In genomic region chr6:11392778-11393507, GRCh38 we compare ENCODE assay signal across 12 cellular contexts.
DNase-seq lines count a peak whose midpoint lies in the region; ATAC-seq, FAIRE-seq and TF ChIP-seq lines count a peak whose summit lies in the region.
"Had no signal": no experiment of that assay in that cellular context is flagged by ENCODE, and none has a peak within 500 bp of the region (broad histone marks: within the 10 kb centered on the region; RNA-seq: fewer than 3 reads in every experiment).

No MANE protein-coding gene starts in this region.

- H3K27ac ChIP-seq in PC-9 (peak overlapping the region; percentile 89), small intestine (ENCODE audit: low read depth in 1 of 2, low read length in 1 of 2) (peak overlapping the region in 1 of 2 donors; percentile 32)
- H3K27ac ChIP-seq: KMS-11 had no signal

- no TSS peak for BruUV-seq in PC-9 (replicated peaks; lab: Mats Ljungman, UMichigan)
- no TSS peak for BruUV-seq in Calu3 (replicated peaks; lab: Mats Ljungman, UMichigan)

- CTCF ChIA-PET in PC-9 (lab: Charles Lee) (interaction anchor here (0.6 to 2.1 kb wide), 2 partner anchors 8 to 103 kb away, joined by 5 to 8 read pairs; no protein-coding TSS in a partner anchor), Calu3 (lab: Charles Lee) (no interaction called here)

- H3K27me3 ChIP-seq in PC-9 (ENCODE audit: insufficient read depth, low read depth) (no peaks in the 10 kb centered on the region), small intestine (ENCODE audit: control insufficient read depth in 2 of 2, insufficient read depth in 2 of 2, low read length in 2 of 2) (no peaks in the 10 kb centered on the region)

- WGBS in small intestine, 3 donors = 21 to 48% (median 34%) methylated on average over 11 of the region's 11 CpGs

- no peaks in the 10 kb centered on the region for H3K36me3 ChIP-seq in PC-9 (ENCODE audit: low read depth)
- H3K36me3 ChIP-seq in small intestine (ENCODE audit: control insufficient read depth in 2 of 2, insufficient read depth in 2 of 2, low read length in 2 of 2) = no peaks in the 10 kb centered on the region

- no peaks in the 10 kb centered on the region for H3K9me3 ChIP-seq in PC-9 (ENCODE audit: insufficient read depth, low read depth)
- no peaks in the 10 kb centered on the region for H3K9me3 ChIP-seq in small intestine (ENCODE audit: control insufficient read depth, low read depth)

- peak; percentile 57 for ATAC-seq in left ventricle myocardium superior
- no peak for ATAC-seq in naive thymus-derived CD8-positive, alpha-beta T cell
- ATAC-seq in activated T-cell treated with anti-CD3 and anti-CD28 coated beads, Interleukin-2, amount 50 U/mL, for 72 hours (replicated peaks in 1 of 2) = no peak
- ATAC-seq: esophagus mucosa, T-helper 17 cell had no signal

- no peak for FAIRE-seq in small intestine (lab: Jason Lieb, UNC)
- FAIRE-seq: H1 had no signal

- TF ChIP-seq CTCF in PC-9 (conservative IDR thresholded peaks at IDR 0.05) (no peak), Calu3 (IDR thresholded peaks at IDR 0.05; ENCODE audit: unreplicated experiment) (no peak)

- H3K27ac Mint-ChIP-seq in naive thymus-derived CD8-positive, alpha-beta T cell = no peak overlapping the region
- H3K27ac Mint-ChIP-seq in Calu3 (ENCODE audit: unreplicated experiment) = no peak overlapping the region
- no peak overlapping the region for H3K27ac Mint-ChIP-seq in activated T-cell treated with anti-CD3 and anti-CD28 coated beads, Interleukin-2, amount 50 U/mL, for 72 hours
- H3K27ac Mint-ChIP-seq: natural killer cell, T-helper 17 cell had no signal

- POLR2A ChIA-PET in PC-9 (lab: Charles Lee; ENCODE audit: unreplicated experiment) = interaction anchor here (0.6 to 1.2 kb wide), 3 partner anchors 12 to 160 kb away, joined by 4 to 17 read pairs (median 9); partner anchors contain the start of gene NEDD9
- POLR2A ChIA-PET in naive thymus-derived CD8-positive, alpha-beta T cell (lab: Charles Lee) = no interaction called here

- DNase-seq in HuH-7 (ENCODE audit: low spot score) = peak; percentile 57
- DNase-seq in PC-9 = peak; percentile 75 to 77
- DNase-seq in left ventricle myocardium superior = peak; percentile 49
- peak; percentile 84 for DNase-seq in small intestine
- no peak for DNase-seq in naive thymus-derived CD8-positive, alpha-beta T cell
- DNase-seq in Calu3 = no peak
- no peak for DNase-seq in activated T-cell treated with anti-CD3 and anti-CD28 coated beads, Interleukin-2, amount 50 U/mL, for 72 hours
- DNase-seq: natural killer cell, T-helper 17 cell had no signal

- H3K9me3 Mint-ChIP-seq in naive thymus-derived CD8-positive, alpha-beta T cell = peaks cover 0 to 8% (median 0%) of the 10 kb centered on the region in 9 donors
- peaks cover 8% of the 10 kb centered on the region for H3K9me3 Mint-ChIP-seq in Calu3 (ENCODE audit: low read depth, unreplicated experiment)
- H3K9me3 Mint-ChIP-seq in activated T-cell treated with anti-CD3 and anti-CD28 coated beads, Interleukin-2, amount 50 U/mL, for 72 hours = peaks cover 5 to 7% of the 10 kb centered on the region in 2 donors
- H3K9me3 Mint-ChIP-seq: natural killer cell had no signal

- H3K36me3 Mint-ChIP-seq in naive thymus-derived CD8-positive, alpha-beta T cell = peaks cover 0 to 5% (median 0%) of the 10 kb centered on the region in 3 donors
- no peaks in the 10 kb centered on the region for H3K36me3 Mint-ChIP-seq in Calu3 (ENCODE audit: insufficient read depth, unreplicated experiment)
- peaks cover 0 to 2% of the 10 kb centered on the region in 2 donors for H3K36me3 Mint-ChIP-seq in activated T-cell treated with anti-CD3 and anti-CD28 coated beads, Interleukin-2, amount 50 U/mL, for 72 hours (ENCODE audit: insufficient read depth in 2 of 2)
- H3K36me3 Mint-ChIP-seq: natural killer cell had no signal

- peaks cover 2 to 20% (median 8%) of the 10 kb centered on the region in 5 donors for H3K27me3 Mint-ChIP-seq in naive thymus-derived CD8-positive, alpha-beta T cell
- no peaks in the 10 kb centered on the region for H3K27me3 Mint-ChIP-seq in Calu3 (ENCODE audit: unreplicated experiment)
- H3K27me3 Mint-ChIP-seq in activated T-cell treated with anti-CD3 and anti-CD28 coated beads, Interleukin-2, amount 50 U/mL, for 72 hours (ENCODE audit: low read depth) = peaks cover 4% of the 10 kb centered on the region
- H3K27me3 Mint-ChIP-seq: T-helper 17 cell had no signal

- H3K4me1 Mint-ChIP-seq in naive thymus-derived CD8-positive, alpha-beta T cell = peaks cover 0 to 9% (median 0%) of the 10 kb centered on the region in 4 donors
- peaks cover 8% of the 10 kb centered on the region for H3K4me1 Mint-ChIP-seq in Calu3 (ENCODE audit: low read depth, unreplicated experiment)
- H3K4me1 Mint-ChIP-seq in activated T-cell treated with anti-CD3 and anti-CD28 coated beads, Interleukin-2, amount 50 U/mL, for 72 hours (ENCODE audit: low read depth) = no peaks in the 10 kb centered on the region
- H3K4me1 Mint-ChIP-seq: T-helper 17 cell had no signal

- H3K4me1 ChIP-seq in PC-9 (replicated peaks; ENCODE audit: insufficient read depth) (peaks cover 63% of the 10 kb centered on the region), small intestine (ENCODE audit: control insufficient read depth in 2 of 2, insufficient read depth in 1 of 2, low read depth in 1 of 2, low read length in 1 of 2) (no peaks in the 10 kb centered on the region)

- H3K79me2 ChIP-seq in PC-9 (ENCODE audit: low read depth) = no peaks in the 10 kb centered on the region

- intact Hi-C loops in PC-9 (cut with micrococcal nuclease; ENCODE audit: unreplicated experiment) = loop anchor here (1.0 kb wide), 1 partner anchor 35 kb away; no protein-coding TSS in a partner anchor
- intact Hi-C loops in left ventricle myocardium superior (cut with micrococcal nuclease) = no loop called here
- intact Hi-C loops in Calu3 (cut with micrococcal nuclease; ENCODE audit: unreplicated experiment) = no loop called here

- H3K4me3 Mint-ChIP-seq in naive thymus-derived CD8-positive, alpha-beta T cell = no peak overlapping the region
- H3K4me3 Mint-ChIP-seq in Calu3 (ENCODE audit: low read depth, unreplicated experiment) = no peak overlapping the region
- no peak overlapping the region for H3K4me3 Mint-ChIP-seq in activated T-cell treated with anti-CD3 and anti-CD28 coated beads, Interleukin-2, amount 50 U/mL, for 72 hours
- H3K4me3 Mint-ChIP-seq: natural killer cell, T-helper 17 cell had no signal

- no peaks in the 10 kb centered on the region for H3K9me2 ChIP-seq in PC-9 (ENCODE audit: insufficient read depth)

- H3K4me3 ChIP-seq in PC-9 (no peak overlapping the region; the same call in 1 of the 2 replicates), small intestine (ENCODE audit: low read depth in 1 of 2, low read length in 2 of 2) (no peak overlapping the region)

- peaks cover 52% of the 10 kb centered on the region for H3F3A ChIP-seq in PC-9 (ENCODE audit: insufficient read depth, low read depth)

- no peaks in the 10 kb centered on the region for H4K20me1 ChIP-seq in PC-9 (ENCODE audit: insufficient read depth)

- H3K4me2 ChIP-seq in PC-9 = peak overlapping the region; percentile 44
- H3K4me2 ChIP-seq: KMS-11 had no signal

- H2AFZ ChIP-seq in PC-9 = no peak overlapping the region

Comparison
In these comparisons a context has a peak if more than half of its experiments do, and no peak if none do; other contexts are left out.
1. DNase-seq: peak in HuH-7 (single experiment), PC-9 (2 of 2), left ventricle myocardium superior (single experiment) and small intestine (single experiment); none in naive thymus-derived CD8-positive, alpha-beta T cell (0 of 10), Calu3 (single experiment) and activated T-cell treated with anti-CD3 and anti-CD28 coated beads, Interleukin-2, amount 50 U/mL, for 72 hours (0 of 2).